In the genomic region with DNA sequence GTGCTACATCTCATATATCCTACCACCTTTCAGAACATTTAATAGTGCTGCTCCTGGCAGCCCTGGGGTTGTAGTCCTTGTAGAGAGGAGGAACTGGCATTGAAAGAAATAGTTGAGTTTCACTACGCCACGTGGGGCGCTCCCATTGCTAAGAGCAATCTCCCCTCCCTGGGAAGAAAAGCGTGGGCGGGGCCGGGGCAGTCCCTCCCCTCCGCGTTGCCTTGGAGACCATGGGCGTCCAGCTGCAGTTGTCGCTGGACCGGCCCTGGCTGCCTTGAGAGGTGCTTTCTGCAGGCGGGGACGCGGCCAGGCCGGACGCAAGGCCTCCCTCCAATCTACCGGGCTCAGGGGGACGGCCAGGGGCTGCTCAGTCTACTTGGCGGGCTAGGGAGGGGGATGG, we compare ENCODE assay signal across 9 cellular contexts. TPM values are rescaled to one million over a fixed set of nuclear protein-coding genes. Genes with fewer than 3 reads are reported as not detected.
A peak's percentile ranks its signal among the peaks of the same experiment; 100 is the strongest.
DNase-seq lines count a peak whose midpoint lies in the region; ATAC-seq and TF ChIP-seq lines count a peak whose summit lies in the region.
"Had no signal": no experiment of that assay in that cellular context is flagged by ENCODE, and none has a peak within 500 bp of the region (broad histone marks: within the 10 kb centered on the region; RNA-seq: fewer than 3 reads in every experiment).

No MANE protein-coding gene starts in this region.

- CTCF ChIA-PET in GM10248 (lab: Yijun Ruan, JAX), result interaction anchor here (0.9 kb wide), 1 partner anchor 451 kb away, joined by 3 read pairs; no protein-coding TSS in a partner anchor

- no peaks in the 10 kb centered on the region for H3K36me3 ChIP-seq in iPS-18a (ENCODE audit: control insufficient read depth, low read depth, low read length)
- peaks cover 11 to 15% (median 14%) of the 10 kb centered on the region in 3 donors for H3K36me3 ChIP-seq in skeletal muscle tissue (ENCODE audit: control insufficient read depth in 3 of 3, insufficient read depth in 3 of 3, low read length in 3 of 3)

- H3K36me3 Mint-ChIP-seq in T-helper 17 cell (ENCODE audit: low read depth), result no peaks in the 10 kb centered on the region
- H3K36me3 Mint-ChIP-seq: stimulated activated effector memory CD8-positive, alpha-beta T cell treated with anti-CD3 and anti-CD28 coated beads, Interleukin-12 subunit alpha, Interleukin-12 subunit beta, amount 100 ng/mL, for 72 hours had no signal

- H3K4me3 Mint-ChIP-seq in T-helper 17 cell, result no peak overlapping the region
- H3K4me3 Mint-ChIP-seq: stimulated activated effector memory CD8-positive, alpha-beta T cell treated with anti-CD3 and anti-CD28 coated beads, Interleukin-12 subunit alpha, Interleukin-12 subunit beta, amount 100 ng/mL, for 72 hours had no signal

- H3K4me1 ChIP-seq in iPS-18a (ENCODE audit: control insufficient read depth, low read depth, low read length), result peaks cover 11% of the 10 kb centered on the region
- H3K4me1 ChIP-seq in skeletal muscle tissue (ENCODE audit: control insufficient read depth in 3 of 3, insufficient read depth in 3 of 3, low read length in 3 of 3), result peaks cover 5 to 13% (median 7%) of the 10 kb centered on the region in 3 donors

- H3K27ac ChIP-seq in iPS-18a (ENCODE audit: low read length), result peak overlapping the region; percentile 78
- H3K27ac ChIP-seq in skeletal muscle tissue (ENCODE audit: low read depth, low read length), result peak overlapping the region; percentile 30

- H3K27me3 Mint-ChIP-seq in T-helper 17 cell, result no peaks in the 10 kb centered on the region

- H3K9ac ChIP-seq in iPS-18a (ENCODE audit: low read length), result peak overlapping the region; percentile 53
- H3K9ac ChIP-seq in skeletal muscle tissue (ENCODE audit: low read depth in 1 of 3, low read length in 3 of 3), result no peak overlapping the region

- no peaks in the 10 kb centered on the region for H3K27me3 ChIP-seq in iPS-18a (ENCODE audit: control insufficient read depth, insufficient read depth, low read length)
- H3K27me3 ChIP-seq in skeletal muscle tissue (ENCODE audit: control insufficient read depth in 3 of 3, insufficient read depth in 3 of 3, low read length in 3 of 3), result no peaks in the 10 kb centered on the region

- no peak overlapping the region for H3K27ac Mint-ChIP-seq in T-helper 17 cell
- H3K27ac Mint-ChIP-seq: stimulated activated effector memory CD8-positive, alpha-beta T cell treated with anti-CD3 and anti-CD28 coated beads, Interleukin-12 subunit alpha, Interleukin-12 subunit beta, amount 100 ng/mL, for 72 hours had no signal

- H3K4me3 ChIP-seq in iPS-18a (ENCODE audit: low read length) (peak overlapping the region; percentile 31), skeletal muscle tissue (ENCODE audit: low read length in 3 of 3) (peak overlapping the region; percentile 8 to 46 (median 41))

- no peak for TF ChIP-seq CTCF in GM10248 (IDR thresholded peaks at IDR 0.05; ENCODE audit: control extremely low read depth, extremely low read depth, low read depth, missing control alignments)

- H3K4me1 Mint-ChIP-seq in T-helper 17 cell, result no peaks in the 10 kb centered on the region
- H3K4me1 Mint-ChIP-seq: stimulated activated effector memory CD8-positive, alpha-beta T cell treated with anti-CD3 and anti-CD28 coated beads, Interleukin-12 subunit alpha, Interleukin-12 subunit beta, amount 100 ng/mL, for 72 hours had no signal

- POLR2A ChIA-PET in GM10248 (lab: Yijun Ruan, JAX), result no interaction called here

- H3K9me3 ChIP-seq in iPS-18a (ENCODE audit: control insufficient read depth, low read depth, low read length) (no peaks in the 10 kb centered on the region), skeletal muscle tissue (ENCODE audit: control insufficient read depth in 3 of 3, low read length in 3 of 3) (peaks cover 0 to 2% (median 0%) of the 10 kb centered on the region in 3 donors), T-helper 17 cell (ENCODE audit: control insufficient read depth, low read length, poor library complexity, severe bottlenecking) (no peaks in the 10 kb centered on the region)

- DNase-seq in GM10248 (ENCODE audit: extremely low spot score), result peak; percentile 42
- peak; percentile 85 for DNase-seq in astrocyte of the hippocampus (ENCODE audit: low read depth, low spot score)
- no peak for DNase-seq in NCI-H2171 treated with DMSO at 0.1 percent for 48 hours (lab: John Stamatoyannopoulos, UW)
- no peak for DNase-seq in T-helper 17 cell

- no peak for ATAC-seq in HG02642 (IDR thresholded peaks at IDR 0.05; ENCODE audit: poor library complexity, unreplicated experiment)
- ATAC-seq in HG02973 (IDR thresholded peaks at IDR 0.05; ENCODE audit: unreplicated experiment), result no peak
- no peak for ATAC-seq in T-helper 17 cell
- ATAC-seq: stimulated activated effector memory CD8-positive, alpha-beta T cell treated with anti-CD3 and anti-CD28 coated beads, Interleukin-12 subunit alpha, Interleukin-12 subunit beta, amount 100 ng/mL, for 72 hours had no signal

RNA-seq across cellular contexts. Expression of a gene that starts 0.4 kb away (rescaled TPM):
- total RNA-seq in skeletal muscle tissue (7.3 TPM), T-helper 17 cell (10 to 100 TPM; 11.4 to 12.0 TPM)

Comparison
In these comparisons a context has a peak if more than half of its experiments do, and no peak if none do; other contexts are left out.
1. DNase-seq: peak in GM10248 (single experiment) and astrocyte of the hippocampus (single experiment); none in NCI-H2171 treated with DMSO at 0.1 percent for 48 hours (single experiment) and T-helper 17 cell (0 of 3).